21 cellular contexts compared by ENCODE assay signal in genomic region chr2:239368321-239368720, GRCh38. TPM values are rescaled to one million over a fixed set of nuclear protein-coding genes. Genes with fewer than 3 reads are reported as not detected.
DNase-seq lines count a peak whose midpoint lies in the region; ATAC-seq and TF ChIP-seq lines count a peak whose summit lies in the region.
"Had no signal": no experiment of that assay in that cellular context is flagged by ENCODE, and none has a peak within 500 bp of the region (broad histone marks: within the 10 kb centered on the region; RNA-seq: fewer than 3 reads in every experiment).

No MANE protein-coding gene starts in this region.

- H3K9me3 Mint-ChIP-seq in T-helper 1 cell treated with Interleukin-12 subunit alpha and Interleukin-12 subunit beta and Interleukin-4 antibody, amounts not matched to agents 30 μg/mL and 1 μg/mL, for 36 hours: no peaks in the 10 kb centered on the region
- no peaks in the 10 kb centered on the region for H3K9me3 Mint-ChIP-seq in natural killer cell treated with Interleukin-12 subunit alpha and Interleukin-12 subunit beta and Interleukin-15 and Interleukin-18, amount 100 ng/mL, for 72 hours
- H3K9me3 Mint-ChIP-seq in natural killer cell: no peaks in the 10 kb centered on the region
- H3K9me3 Mint-ChIP-seq: CD4-positive, alpha-beta T cell; IgD-negative memory B cell had no signal

- no peaks in the 10 kb centered on the region for H3K9me3 ChIP-seq in stomach smooth muscle (ENCODE audit: control insufficient read depth in 2 of 2, low read length in 2 of 2)
- H3K9me3 ChIP-seq: HAP-1, SJCRH30 had no signal

- no peak for TF ChIP-seq CTCF in natural killer cell (IDR thresholded peaks at IDR 0.05)

- peaks cover 38% of the 10 kb centered on the region for H3K4me1 ChIP-seq in stomach smooth muscle (ENCODE audit: control insufficient read depth, insufficient read depth, low read length)
- H3K4me1 ChIP-seq: HAP-1 had no signal

- H3K36me3 ChIP-seq in stomach smooth muscle (ENCODE audit: control insufficient read depth in 2 of 2, insufficient read depth in 2 of 2, low read length in 2 of 2): peaks cover 5 to 6% of the 10 kb centered on the region in 2 donors
- H3K36me3 ChIP-seq: HAP-1, SJCRH30 had no signal

- peaks cover 32% of the 10 kb centered on the region for H3K4me1 Mint-ChIP-seq in T-helper 1 cell treated with Interleukin-12 subunit alpha and Interleukin-12 subunit beta and Interleukin-4 antibody, amounts not matched to agents 30 μg/mL and 1 μg/mL, for 36 hours (ENCODE audit: low read depth)
- peaks cover 24 to 27% of the 10 kb centered on the region in 2 donors for H3K4me1 Mint-ChIP-seq in natural killer cell treated with Interleukin-12 subunit alpha and Interleukin-12 subunit beta and Interleukin-15 and Interleukin-18, amount 100 ng/mL, for 72 hours (ENCODE audit: low read depth in 2 of 2)
- H3K4me1 Mint-ChIP-seq in natural killer cell: peaks cover 24 to 26% of the 10 kb centered on the region in 2 donors

- H3K36me3 Mint-ChIP-seq in T-helper 1 cell treated with Interleukin-12 subunit alpha and Interleukin-12 subunit beta and Interleukin-4 antibody, amounts not matched to agents 30 μg/mL and 1 μg/mL, for 36 hours (ENCODE audit: low read depth): peaks cover 16% of the 10 kb centered on the region
- no peaks in the 10 kb centered on the region for H3K36me3 Mint-ChIP-seq in natural killer cell treated with Interleukin-12 subunit alpha and Interleukin-12 subunit beta and Interleukin-15 and Interleukin-18, amount 100 ng/mL, for 72 hours
- H3K36me3 Mint-ChIP-seq in natural killer cell: no peaks in the 10 kb centered on the region

- H3K27ac ChIP-seq in stomach smooth muscle (ENCODE audit: low read length): peak overlapping the region; percentile 60
- H3K27ac ChIP-seq: 22Rv1, SJCRH30 had no signal

- no peak overlapping the region for H3K4me3 ChIP-seq in stomach smooth muscle (ENCODE audit: low read length in 2 of 2)
- H3K4me3 ChIP-seq: HAP-1, SJCRH30 had no signal

- H3K27ac Mint-ChIP-seq in T-helper 1 cell treated with Interleukin-12 subunit alpha and Interleukin-12 subunit beta and Interleukin-4 antibody, amounts not matched to agents 30 μg/mL and 1 μg/mL, for 36 hours: peak overlapping the region; percentile 46
- no peak overlapping the region for H3K27ac Mint-ChIP-seq in natural killer cell treated with Interleukin-12 subunit alpha and Interleukin-12 subunit beta and Interleukin-15 and Interleukin-18, amount 100 ng/mL, for 72 hours
- no peak overlapping the region for H3K27ac Mint-ChIP-seq in natural killer cell
- H3K27ac Mint-ChIP-seq: CD4-positive, alpha-beta T cell had no signal

- H3K27me3 ChIP-seq in stomach smooth muscle (ENCODE audit: control insufficient read depth in 1 of 2, insufficient read depth in 2 of 2, low read length in 2 of 2): no peaks in the 10 kb centered on the region
- H3K27me3 ChIP-seq: SJCRH30 had no signal

- H3K4me3 Mint-ChIP-seq in T-helper 1 cell treated with Interleukin-12 subunit alpha and Interleukin-12 subunit beta and Interleukin-4 antibody, amounts not matched to agents 30 μg/mL and 1 μg/mL, for 36 hours: no peak overlapping the region
- no peak overlapping the region for H3K4me3 Mint-ChIP-seq in natural killer cell treated with Interleukin-12 subunit alpha and Interleukin-12 subunit beta and Interleukin-15 and Interleukin-18, amount 100 ng/mL, for 72 hours
- no peak overlapping the region for H3K4me3 Mint-ChIP-seq in natural killer cell
- H3K4me3 Mint-ChIP-seq: CD4-positive, alpha-beta T cell had no signal

- no peak for DNase-seq in T-helper 1 cell
- peak; percentile 23 for DNase-seq in natural killer cell treated with Interleukin-12 subunit alpha and Interleukin-12 subunit beta and Interleukin-15 and Interleukin-18, amount 100 ng/mL, for 72 hours (ENCODE audit: low spot score)
- DNase-seq in natural killer cell: no peak
- DNase-seq in mesenteric fat pad (ENCODE audit: low spot score): peak; percentile 79
- DNase-seq in NCI-H1436 treated with DMSO at 0.1 percent for 48 hours (lab: John Stamatoyannopoulos, UW): no peak
- DNase-seq: AML-193, Calu3, Karpas-422, NCI-H1417 treated with DMSO at 0.1 percent for 48 hours, NCI-H1930, NCI-H345, NCI-H524 treated with DMSO at 0.1 percent for 48 hours, PC-3, SJCRH30 had no signal

- no peaks in the 10 kb centered on the region for H3K27me3 Mint-ChIP-seq in T-helper 1 cell treated with Interleukin-12 subunit alpha and Interleukin-12 subunit beta and Interleukin-4 antibody, amounts not matched to agents 30 μg/mL and 1 μg/mL, for 36 hours (ENCODE audit: low read depth)
- no peaks in the 10 kb centered on the region for H3K27me3 Mint-ChIP-seq in natural killer cell treated with Interleukin-12 subunit alpha and Interleukin-12 subunit beta and Interleukin-15 and Interleukin-18, amount 100 ng/mL, for 72 hours
- no peaks in the 10 kb centered on the region for H3K27me3 Mint-ChIP-seq in natural killer cell (ENCODE audit: low read depth in 2 of 2)
- H3K27me3 Mint-ChIP-seq: CD4-positive, alpha-beta T cell; IgD-negative memory B cell had no signal

- no peak for ATAC-seq in natural killer cell treated with Interleukin-12 subunit alpha and Interleukin-12 subunit beta and Interleukin-15 and Interleukin-18, amount 100 ng/mL, for 72 hours
- ATAC-seq in natural killer cell (no peak), GM18870 (IDR thresholded peaks at IDR 0.05; ENCODE audit: unreplicated experiment) (no peak)
- ATAC-seq: PC-3 had no signal

- intact Hi-C loops in natural killer cell (cut with micrococcal nuclease): no loop called here

- no peak overlapping the region for H3K9ac ChIP-seq in stomach smooth muscle (ENCODE audit: low read length in 2 of 2)

RNA-seq across cellular contexts. Expression of gene HDAC4, which starts 32.5 kb away (rescaled TPM):
- total RNA-seq in natural killer cell treated with Interleukin-12 subunit alpha and Interleukin-12 subunit beta and Interleukin-15 and Interleukin-18, amount 100 ng/mL, for 72 hours: 10 to 100 TPM; 22.3 to 48.6 TPM
- total RNA-seq in natural killer cell (100 to 1,000 TPM in 2 of 3 donors, 10 to 100 TPM in 1; 74.9 to 105 (median 100) TPM), mesenteric fat pad (44.9 TPM)

Comparison
In these comparisons a context has a peak if more than half of its experiments do, and no peak if none do; other contexts are left out.
1. DNase-seq: peak in natural killer cell treated with Interleukin-12 subunit alpha and Interleukin-12 subunit beta and Interleukin-15 and Interleukin-18, amount 100 ng/mL, for 72 hours (single experiment) and mesenteric fat pad (single experiment); none in T-helper 1 cell (0 of 5), natural killer cell (single experiment) and NCI-H1436 treated with DMSO at 0.1 percent for 48 hours (single experiment).